35 cellular contexts compared by ENCODE assay signal in the genomic region with DNA sequence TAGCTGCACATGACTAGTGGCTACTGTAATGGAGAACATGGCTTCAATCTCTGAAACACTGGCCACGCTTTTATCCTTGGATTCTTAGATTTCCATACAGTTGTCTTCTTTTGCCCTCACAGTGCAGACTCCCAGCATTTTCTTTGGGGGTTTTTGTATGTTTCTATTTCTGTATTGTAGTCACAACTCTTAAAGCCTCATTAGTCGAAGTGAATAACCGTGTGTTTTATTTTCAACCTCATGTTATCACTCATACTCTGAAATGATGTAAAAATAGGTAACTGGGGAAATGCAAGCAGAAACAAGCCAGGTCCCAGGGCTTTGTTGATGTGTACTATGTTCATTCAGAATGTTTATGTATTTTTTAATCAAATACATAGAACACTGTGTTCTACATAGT.
DNase-seq lines count a peak whose midpoint lies in the region; ATAC-seq, FAIRE-seq and TF ChIP-seq lines count a peak whose summit lies in the region.
"Had no signal": no experiment of that assay in that cellular context is flagged by ENCODE, and none has a peak within 500 bp of the region (broad histone marks: within the 10 kb centered on the region; RNA-seq: fewer than 3 reads in every experiment).

No MANE protein-coding gene starts in this region.

- H3K4me3 Mint-ChIP-seq in activated CD8-positive, alpha-beta T cell treated with anti-CD3 and anti-CD28 coated beads, Interleukin-2, amount 10 ng/mL, durations not matched to agents 7 days and 5 days, result no peak overlapping the region
- no peak overlapping the region for H3K4me3 Mint-ChIP-seq in activated CD8-positive, alpha-beta T cell treated with anti-CD3 and anti-CD28 coated beads for 36 hours
- H3K4me3 Mint-ChIP-seq: effector memory CD8-positive, alpha-beta T cell; HFFc6 had no signal

- peaks cover 42% of the 10 kb centered on the region for H3K36me3 Mint-ChIP-seq in activated CD8-positive, alpha-beta T cell treated with anti-CD3 and anti-CD28 coated beads, Interleukin-2, amount 10 ng/mL, durations not matched to agents 7 days and 5 days (ENCODE audit: low read depth)
- peaks cover 25% of the 10 kb centered on the region for H3K36me3 Mint-ChIP-seq in activated CD8-positive, alpha-beta T cell treated with anti-CD3 and anti-CD28 coated beads for 36 hours (ENCODE audit: low read depth)

- in situ Hi-C loops in GM12878 (cut with MboI), result no loop called here

- BruUV-seq in GM12878 (replicated peaks; lab: Mats Ljungman, UMichigan), result no TSS peak

- peak; percentile 73 to 93; a peak in 3 of 4 replicates for TF ChIP-seq EP300 in GM12878 (IDR thresholded peaks at IDR 0.05; ENCODE audit: borderline replicate concordance in 1 of 2, control insufficient read depth in 1 of 2, low read depth in 2 of 2, low read length in 2 of 2)

- TF ChIP-seq POLR2A in GM12878 (IDR thresholded peaks at IDR 0.05; ENCODE audit: low read depth, low read length) (no peak), spleen (IDR thresholded peaks at IDR 0.05) (no peak)

- no peak for TF ChIP-seq RAD21 in GM12878 (IDR thresholded peaks at IDR 0.05; ENCODE audit: insufficient read depth, low read depth, low read length)

- H3K27me3 ChIP-seq in DND-41 (ENCODE audit: insufficient read depth, low read length, poor library complexity) (no peaks in the 10 kb centered on the region), GM12878 (replicated peaks in 1 of 2; ENCODE audit: control insufficient read depth in 2 of 2, insufficient read depth in 2 of 2, low read length in 1 of 2) (no peaks in the 10 kb centered on the region), spleen (replicated peaks in 1 of 7) (no peaks in the 10 kb centered on the region)
- H3K27me3 ChIP-seq: adrenal gland, thyroid gland, vagina had no signal

- H4K20me1 ChIP-seq in DND-41 (ENCODE audit: insufficient read depth, low read length) (peaks cover 4% of the 10 kb centered on the region; the same call in 1 of the 2 replicates), GM12878 (ENCODE audit: control insufficient read depth, insufficient read depth) (peaks cover 5% of the 10 kb centered on the region)

- CTCF ChIA-PET in activated CD8-positive, alpha-beta T cell treated with anti-CD3 and anti-CD28 coated beads, Interleukin-2, amount 10 ng/mL, durations not matched to agents 7 days and 5 days (lab: Charles Lee), result interaction anchor here (0.8 to 5.2 kb wide), 4 partner anchors 10 to 64 kb away, joined by 3 to 39 read pairs (median 8); no protein-coding TSS in a partner anchor
- CTCF ChIA-PET in activated CD8-positive, alpha-beta T cell treated with anti-CD3 and anti-CD28 coated beads for 36 hours (lab: Charles Lee), result no interaction called here
- CTCF ChIA-PET in GM12878 (lab: Yijun Ruan, JAX), result no interaction called here

- ATAC-seq in activated CD8-positive, alpha-beta T cell treated with anti-CD3 and anti-CD28 coated beads, Interleukin-2, amount 10 ng/mL, durations not matched to agents 7 days and 5 days, result no peak
- ATAC-seq in activated CD8-positive, alpha-beta T cell treated with anti-CD3 and anti-CD28 coated beads for 36 hours, result no peak
- ATAC-seq in DND-41 (ENCODE audit: insufficient read depth, low read depth) (no peak), HG02852 (IDR thresholded peaks at IDR 0.05; ENCODE audit: unreplicated experiment) (peak; percentile 45), GM12878 (peak; percentile 69)
- ATAC-seq: A549; effector memory CD8-positive, alpha-beta T cell had no signal

- SMC1A ChIA-PET in GM12878 (lab: Charles Lee; ENCODE audit: uncharacterized antibody, unreplicated experiment), result interaction anchor here (0.7 to 8.7 kb wide), 7 partner anchors 7 to 160 kb away, joined by 3 to 143 read pairs (median 5); no protein-coding TSS in a partner anchor

- H2AFZ ChIP-seq in DND-41 (ENCODE audit: low read depth, low read length), result no peak overlapping the region
- no peak overlapping the region for H2AFZ ChIP-seq in GM12878 (ENCODE audit: control insufficient read depth, low read depth, low read length)

- no peak overlapping the region for H3K4me2 ChIP-seq in DND-41 (ENCODE audit: insufficient read depth, low read length)
- peak overlapping the region; percentile 12 for H3K4me2 ChIP-seq in GM12878 (ENCODE audit: control insufficient read depth, insufficient read depth)
- H3K4me2 ChIP-seq: A549, smooth muscle cell had no signal

- peaks cover 90% of the 10 kb centered on the region for H3K4me1 Mint-ChIP-seq in activated CD8-positive, alpha-beta T cell treated with anti-CD3 and anti-CD28 coated beads, Interleukin-2, amount 10 ng/mL, durations not matched to agents 7 days and 5 days (ENCODE audit: low read depth)
- peaks cover 86% of the 10 kb centered on the region for H3K4me1 Mint-ChIP-seq in activated CD8-positive, alpha-beta T cell treated with anti-CD3 and anti-CD28 coated beads for 36 hours (ENCODE audit: low read depth)

- H3K9ac ChIP-seq in DND-41 (ENCODE audit: low read depth, low read length), result no peak overlapping the region
- H3K9ac ChIP-seq in GM12878 (ENCODE audit: control insufficient read depth, insufficient read depth, low read length), result peak overlapping the region; percentile 22; the same call in 1 of the 2 replicates

- H3K9me3 ChIP-seq in DND-41 (ENCODE audit: insufficient read depth, low read length, severe bottlenecking) (no peaks in the 10 kb centered on the region), GM12878 (replicated peaks; ENCODE audit: control insufficient read depth, insufficient read depth, low read length) (no peaks in the 10 kb centered on the region), spleen (no peaks in the 10 kb centered on the region)
- H3K9me3 ChIP-seq: A549, adrenal gland, left ventricle myocardium inferior, thyroid gland, vagina had no signal

- no peak for DNase-seq in activated CD8-positive, alpha-beta T cell treated with anti-CD3 and anti-CD28 coated beads, Interleukin-2, amount 10 ng/mL, durations not matched to agents 7 days and 5 days
- no peak for DNase-seq in activated CD8-positive, alpha-beta T cell treated with anti-CD3 and anti-CD28 coated beads for 36 hours
- DNase-seq in DND-41 (no peak), GM12878 (ENCODE audit: low read depth, low spot score) (no peak), NCI-H82 (lab: John Stamatoyannopoulos, UW) (no peak), hippocampal formation (lab: John Stamatoyannopoulos, UW) (no peak), spleen (no peak)
- DNase-seq: activated CD4-positive, alpha-beta T cell treated with anti-CD3 and anti-CD28 coated beads, Interleukin-2, amount 50 U/mL, for 1 hour; activated effector memory CD4-positive, alpha-beta T cell treated with anti-CD3 and anti-CD28 coated beads, Interleukin-2, amount 50 U/mL, for 16 hours; adrenal gland; AML-193; central memory CD4-positive, alpha-beta T cell; cortex of kidney; DMS153; effector memory CD8-positive, alpha-beta T cell; GOT3; HFFc6; KBM-7; left ventricle myocardium inferior; mesenchymal stem cell; NCI-H1092 treated with DMSO at 0.1 percent for 48 hours; NCI-H1694 treated with DMSO at 0.1 percent for 48 hours; NCI-H2171; right cardiac atrium; SIG-M5; stimulated activated CD4-positive, alpha-beta T cell treated with anti-CD3 and anti-CD28 coated beads, Interleukin-1b, Interleukin-23, amount 100 ng/mL, for 48 hours; T1000; thyroid gland; WERI-Rb-1 had no signal

- H3K27me3 Mint-ChIP-seq in activated CD8-positive, alpha-beta T cell treated with anti-CD3 and anti-CD28 coated beads, Interleukin-2, amount 10 ng/mL, durations not matched to agents 7 days and 5 days (ENCODE audit: low read depth), result no peaks in the 10 kb centered on the region
- H3K27me3 Mint-ChIP-seq in activated CD8-positive, alpha-beta T cell treated with anti-CD3 and anti-CD28 coated beads for 36 hours, result no peaks in the 10 kb centered on the region
- H3K27me3 Mint-ChIP-seq: effector memory CD8-positive, alpha-beta T cell had no signal

- POLR2A ChIA-PET in activated CD8-positive, alpha-beta T cell treated with anti-CD3 and anti-CD28 coated beads, Interleukin-2, amount 10 ng/mL, durations not matched to agents 7 days and 5 days (lab: Charles Lee), result interaction anchor here (0.6 to 3.8 kb wide), 2 partner anchors 13 to 154 kb away, joined by 3 to 27 read pairs; no protein-coding TSS in a partner anchor
- POLR2A ChIA-PET in activated CD8-positive, alpha-beta T cell treated with anti-CD3 and anti-CD28 coated beads for 36 hours (lab: Charles Lee), result interaction anchor here (0.5 kb wide), 1 partner anchor 534 kb away, joined by 3 read pairs; no protein-coding TSS in a partner anchor
- POLR2A ChIA-PET in GM12878 (lab: Charles Lee), result interaction anchor here (0.6 to 5.0 kb wide), 4 partner anchors 13 to 1574 kb away, joined by 3 to 55 read pairs (median 3); no protein-coding TSS in a partner anchor

- peaks cover 57% of the 10 kb centered on the region for H3K79me2 ChIP-seq in DND-41 (ENCODE audit: insufficient read depth, low read length)
- peaks cover 86% of the 10 kb centered on the region for H3K79me2 ChIP-seq in GM12878 (ENCODE audit: control insufficient read depth, insufficient read depth, low read length)

- peak overlapping the region; percentile 88 for H3K27ac Mint-ChIP-seq in activated CD8-positive, alpha-beta T cell treated with anti-CD3 and anti-CD28 coated beads, Interleukin-2, amount 10 ng/mL, durations not matched to agents 7 days and 5 days
- no peak overlapping the region for H3K27ac Mint-ChIP-seq in activated CD8-positive, alpha-beta T cell treated with anti-CD3 and anti-CD28 coated beads for 36 hours
- H3K27ac Mint-ChIP-seq: HFFc6 had no signal

- intact Hi-C loops in activated CD8-positive, alpha-beta T cell treated with anti-CD3 and anti-CD28 coated beads for 36 hours (cut with micrococcal nuclease), result no loop called here
- intact Hi-C loops in GM12878 (cut with micrococcal nuclease; ENCODE audit: unreplicated experiment), result no loop called here
- intact Hi-C loops in spleen (cut with DNase I; ENCODE audit: low total_unique reads), result no loop called here

- RAD21 ChIA-PET in GM12878 (lab: Charles Lee; ENCODE audit: unreplicated experiment), result interaction anchor here (1.2 to 7.6 kb wide), 2 partner anchors 12 to 19 kb away, joined by 3 to 54 read pairs; no protein-coding TSS in a partner anchor

- H3K36me3 ChIP-seq in DND-41 (ENCODE audit: insufficient read depth, low read length), result peaks cover 10% of the 10 kb centered on the region
- H3K36me3 ChIP-seq in GM12878 (ENCODE audit: control insufficient read depth in 2 of 2, insufficient read depth in 2 of 2, low read length in 1 of 2), result peaks cover 0 to 2% of the 10 kb centered on the region in 2 experiments; a peak in 3 of 4 replicates
- no peaks in the 10 kb centered on the region for H3K36me3 ChIP-seq in spleen
- H3K36me3 ChIP-seq: adrenal gland, thyroid gland, vagina had no signal

- H3K4me1 ChIP-seq in DND-41 (ENCODE audit: insufficient read depth, low read length) (peaks cover 39% of the 10 kb centered on the region), GM12878 (ENCODE audit: control insufficient read depth, insufficient read depth, low read length) (peaks cover 38% of the 10 kb centered on the region), spleen (peaks cover 18 to 92% (median 53%) of the 10 kb centered on the region in 6 donors)

- H3K27ac ChIP-seq in DND-41 (ENCODE audit: low read length), result peak overlapping the region; percentile 55; the same call in 1 of the 2 replicates
- peak overlapping the region; percentile 60 for H3K27ac ChIP-seq in GM12878 (ENCODE audit: control insufficient read depth, insufficient read depth)
- H3K27ac ChIP-seq in spleen, result no peak overlapping the region
- H3K27ac ChIP-seq: A549, adrenal gland, left ventricle myocardium inferior, thyroid gland, vagina, WERI-Rb-1 had no signal

- FAIRE-seq in GM12878 (lab: Jason Lieb, UNC), result no peak
- FAIRE-seq: A549, islet of Langerhans, RCC 7860 had no signal

- no peak for TF ChIP-seq CTCF in activated CD8-positive, alpha-beta T cell treated with anti-CD3 and anti-CD28 coated beads for 36 hours (IDR thresholded peaks at IDR 0.05)
- no peak for TF ChIP-seq CTCF in DND-41 (IDR thresholded peaks at IDR 0.05; ENCODE audit: borderline replicate concordance, extremely low read depth, low read length, poor library complexity, severe bottlenecking)
- TF ChIP-seq CTCF in GM12878 (IDR thresholded peaks at IDR 0.05 in 2 of 3, conservative IDR thresholded peaks at IDR 0.05 in 1 of 3; ENCODE audit: control insufficient read depth in 2 of 3, extremely low read depth in 1 of 3, insufficient read depth in 1 of 3, low read depth in 3 of 3, low read length in 3 of 3), result no peak
- no peak for TF ChIP-seq CTCF in spleen (IDR thresholded peaks at IDR 0.05 in 8 of 11, conservative IDR thresholded peaks at IDR 0.05 in 3 of 11)

- H3K4me3 ChIP-seq in DND-41 (ENCODE audit: low read depth in 1 of 2, low read length in 2 of 2), result no peak overlapping the region
- peak overlapping the region; percentile 58; the same call in 1 of the 2 replicates for H3K4me3 ChIP-seq in GM12878
- H3K4me3 ChIP-seq in spleen, result no peak overlapping the region
- H3K4me3 ChIP-seq: A549, adrenal gland, left ventricle myocardium inferior, smooth muscle cell, thyroid gland, vagina had no signal

- H3K9me3 Mint-ChIP-seq in activated CD8-positive, alpha-beta T cell treated with anti-CD3 and anti-CD28 coated beads, Interleukin-2, amount 10 ng/mL, durations not matched to agents 7 days and 5 days (ENCODE audit: insufficient read depth), result no peaks in the 10 kb centered on the region
- H3K9me3 Mint-ChIP-seq in activated CD8-positive, alpha-beta T cell treated with anti-CD3 and anti-CD28 coated beads for 36 hours, result no peaks in the 10 kb centered on the region
- H3K9me3 Mint-ChIP-seq: effector memory CD8-positive, alpha-beta T cell; HFFc6 had no signal

- WGBS in GM12878 (ENCODE audit: insufficient coverage, insufficient replicate concordance, low lambda C conversion rate, missing lambda C conversion rate), result 33% methylated on average over 3 of the region's 3 CpGs
- 67 to 80% (median 79%) methylated on average over 3 of the region's 3 CpGs for WGBS in spleen, 5 donors

Comparison
In these comparisons a context has a peak if more than half of its experiments do, and no peak if none do; other contexts are left out.
1. ATAC-seq: peak in HG02852 (single experiment) and GM12878 (single experiment); none in activated CD8-positive, alpha-beta T cell treated with anti-CD3 and anti-CD28 coated beads, Interleukin-2, amount 10 ng/mL, durations not matched to agents 7 days and 5 days (single experiment), activated CD8-positive, alpha-beta T cell treated with anti-CD3 and anti-CD28 coated beads for 36 hours (single experiment) and DND-41 (single experiment).
2. H3K27ac ChIP-seq: peak in DND-41 (single experiment) and GM12878 (single experiment); none in spleen (0 of 8).